ENCODE assay signal across 9 cellular contexts in the genomic region with DNA sequence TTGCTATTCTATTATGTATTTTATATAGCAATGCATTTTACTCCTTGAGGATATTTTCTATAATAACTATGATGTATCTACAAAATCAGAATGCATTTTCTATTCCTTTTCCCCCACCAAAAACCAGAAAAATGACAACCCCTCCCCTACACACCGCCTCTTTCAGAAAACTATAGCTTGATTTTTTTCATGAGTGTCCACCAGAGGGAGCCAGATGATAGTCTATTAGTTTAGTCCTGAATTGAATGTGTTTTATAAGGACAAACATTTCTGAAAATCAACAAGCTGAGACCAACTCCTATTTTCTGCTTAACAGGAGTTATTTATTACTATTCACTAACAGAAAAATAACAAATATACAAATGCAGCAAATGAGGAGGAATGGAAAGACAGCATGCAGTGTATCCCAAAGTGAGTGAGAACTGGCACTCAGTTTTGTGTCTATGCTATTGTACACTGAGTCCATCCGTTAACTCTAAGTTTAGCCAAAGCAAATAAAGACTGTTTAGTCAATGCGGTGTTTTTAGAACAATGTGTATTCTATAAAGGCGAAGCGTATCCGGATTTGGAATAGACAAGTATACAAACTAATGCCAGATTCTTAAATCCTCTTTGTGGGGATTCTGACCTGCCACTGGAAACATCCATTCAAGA.
DNase-seq lines count a peak whose midpoint lies in the region; ATAC-seq and TF ChIP-seq lines count a peak whose summit lies in the region.
"Had no signal": no experiment of that assay in that cellular context is flagged by ENCODE, and none has a peak within 500 bp of the region (broad histone marks: within the 10 kb centered on the region; RNA-seq: fewer than 3 reads in every experiment).

No MANE protein-coding gene starts in this region.

- H3K4me1 ChIP-seq in ovary (ENCODE audit: insufficient read depth) = no peaks in the 10 kb centered on the region

- H3K4me3 Mint-ChIP-seq in WTC11 = no peak overlapping the region
- H3K4me3 Mint-ChIP-seq: T-cell had no signal

- H3K9me3 ChIP-seq in ovary = no peaks in the 10 kb centered on the region

- no peaks in the 10 kb centered on the region for H3K36me3 ChIP-seq in ovary

- 15 to 25% (median 17%) methylated on average over 6 of the region's 6 CpGs for WGBS in ovary, 3 donors

- intact Hi-C loops in ovary (cut with DNase I) = loop anchor here (5.0 to 10.0 kb wide), 2 partner anchors 340 to 342 kb away; no protein-coding TSS in a partner anchor

- POLR2A ChIA-PET in WTC11 (lab: Charles Lee) = interaction anchor here (0.7 to 1.2 kb wide), 4 partner anchors 182 to 343 kb away, joined by 3 read pairs; no protein-coding TSS in a partner anchor

- DNase-seq in Ammon's horn (ENCODE audit: low spot score) = peak; percentile 71
- no peak for DNase-seq in GM10266 (ENCODE audit: extremely low spot score)
- peak; percentile 26 for DNase-seq in NCI-H2029 treated with DMSO at 0.1 percent for 48 hours (lab: John Stamatoyannopoulos, UW)
- no peak for DNase-seq in WTC11 (ENCODE audit: low spot score)
- DNase-seq in fibroblast of the conjunctiva (ENCODE audit: low read depth) = peak; percentile 44
- DNase-seq in ovary = no peak
- no peak for DNase-seq in epidermal melanocyte (ENCODE audit: insufficient read length, low spot score)

- TF ChIP-seq CTCF in GM10266 (IDR thresholded peaks at IDR 0.05; ENCODE audit: control insufficient read depth, insufficient read depth, low read depth, missing control alignments) (peak; percentile 53), WTC11 (IDR thresholded peaks at IDR 0.05) (peak; percentile 68), ovary (IDR thresholded peaks at IDR 0.05) (peak in 2 of 3 donors; percentile 32 to 37)

- no peak for TF ChIP-seq EP300 in ovary (IDR thresholded peaks at IDR 0.05)

- H3K27ac Mint-ChIP-seq in WTC11 = no peak overlapping the region
- H3K27ac Mint-ChIP-seq: T-cell had no signal

- H3K4me1 Mint-ChIP-seq in WTC11 = peaks cover 5% of the 10 kb centered on the region; the same call in 1 of the 2 replicates

- H3K9me3 Mint-ChIP-seq in WTC11 = no peaks in the 10 kb centered on the region
- H3K9me3 Mint-ChIP-seq: T-cell had no signal

- CTCF ChIA-PET in WTC11 (lab: Charles Lee) = interaction anchor here (0.6 to 13.2 kb wide), 32 partner anchors 8 to 546 kb away, joined by 3 to 185 read pairs (median 3); a partner anchor contains a TSS

- no peak overlapping the region for H3K4me3 ChIP-seq in ovary

- TF ChIP-seq POLR2A in ovary (IDR thresholded peaks at IDR 0.05) = no peak

- no peaks in the 10 kb centered on the region for H3K27me3 Mint-ChIP-seq in WTC11 (ENCODE audit: low read depth)
- H3K27me3 Mint-ChIP-seq: T-cell had no signal

- no peak overlapping the region for H3K27ac ChIP-seq in ovary

- ATAC-seq in WTC11 (no peak; the same call in 1 of the 2 replicates), GM19035 (IDR thresholded peaks at IDR 0.05; ENCODE audit: unreplicated experiment) (no peak)
- ATAC-seq: T-cell had no signal

- no peaks in the 10 kb centered on the region for H3K36me3 Mint-ChIP-seq in WTC11
- H3K36me3 Mint-ChIP-seq: T-cell had no signal

- H3K27me3 ChIP-seq in ovary = no peaks in the 10 kb centered on the region

TF ChIP-seq in WTC11, 78 proteins besides CTCF, POLR2A, EP300 and RAD21:
- no peak for TF ChIP-seq ZNF416 (CRISPR knock-in tag; IDR thresholded peaks at IDR 0.05)
- TF ChIP-seq KAT7 (CRISPR knock-in tag; IDR thresholded peaks at IDR 0.05; ENCODE audit: borderline replicate concordance) = no peak
- TF ChIP-seq TEAD4 (CRISPR knock-in tag; IDR thresholded peaks at IDR 0.05) = no peak
- no peak for TF ChIP-seq ZNF232 (CRISPR knock-in tag; IDR thresholded peaks at IDR 0.05)
- TF ChIP-seq TP53 (CRISPR knock-in tag; IDR thresholded peaks at IDR 0.05) = no peak
- TF ChIP-seq EMX1 (CRISPR knock-in tag; IDR thresholded peaks at IDR 0.05) = no peak
- no peak for TF ChIP-seq NFYB (CRISPR knock-in tag; conservative IDR thresholded peaks at IDR 0.05; ENCODE audit: low read depth)
- TF ChIP-seq, protein P1, sequence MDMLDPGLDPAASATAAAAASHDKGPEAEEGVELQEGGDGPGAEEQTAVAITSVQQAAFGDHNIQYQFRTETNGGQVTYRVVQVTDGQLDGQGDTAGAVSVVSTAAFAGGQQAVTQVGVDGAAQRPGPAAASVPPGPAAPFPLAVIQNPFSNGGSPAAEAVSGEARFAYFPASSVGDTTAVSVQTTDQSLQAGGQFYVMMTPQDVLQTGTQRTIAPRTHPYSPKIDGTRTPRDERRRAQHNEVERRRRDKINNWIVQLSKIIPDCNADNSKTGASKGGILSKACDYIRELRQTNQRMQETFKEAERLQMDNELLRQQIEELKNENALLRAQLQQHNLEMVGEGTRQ (CRISPR knock-in tag; IDR thresholded peaks at IDR 0.05) = no peak
- TF ChIP-seq NR2C2 (CRISPR knock-in tag; IDR thresholded peaks at IDR 0.05) = no peak
- TF ChIP-seq, protein P2, sequence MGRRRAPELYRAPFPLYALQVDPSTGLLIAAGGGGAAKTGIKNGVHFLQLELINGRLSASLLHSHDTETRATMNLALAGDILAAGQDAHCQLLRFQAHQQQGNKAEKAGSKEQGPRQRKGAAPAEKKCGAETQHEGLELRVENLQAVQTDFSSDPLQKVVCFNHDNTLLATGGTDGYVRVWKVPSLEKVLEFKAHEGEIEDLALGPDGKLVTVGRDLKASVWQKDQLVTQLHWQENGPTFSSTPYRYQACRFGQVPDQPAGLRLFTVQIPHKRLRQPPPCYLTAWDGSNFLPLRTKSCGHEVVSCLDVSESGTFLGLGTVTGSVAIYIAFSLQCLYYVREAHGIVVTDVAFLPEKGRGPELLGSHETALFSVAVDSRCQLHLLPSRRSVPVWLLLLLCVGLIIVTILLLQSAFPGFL (CRISPR knock-in tag; IDR thresholded peaks at IDR 0.05; ENCODE audit: borderline replicate concordance) = no peak

Comparison
In these comparisons a context has a peak if more than half of its experiments do, and no peak if none do; other contexts are left out.
1. DNase-seq: peak in Ammon's horn (single experiment), NCI-H2029 treated with DMSO at 0.1 percent for 48 hours (single experiment) and fibroblast of the conjunctiva (single experiment); none in GM10266 (single experiment), WTC11 (single experiment), ovary (0 of 5) and epidermal melanocyte (single experiment).
2. Peak in every context shown above with its lines, with median percentiles within 50 percentile points of each other: CTCF ChIP-seq.